Comparison of ENCODE assay signal across 1 cellular context in genomic region chr15:51098331-51098619, GRCh38.
TF ChIP-seq lines count a peak whose summit lies in the region.

No MANE protein-coding gene starts in this region.

TF ChIP-seq in HEK293, 187 proteins besides CTCF, POLR2A, EP300 and RAD21 (continued from another document):
- TF ChIP-seq BCL11B (tag by site-specific recombination; IDR thresholded peaks at IDR 0.05; ENCODE audit: low read depth): no peak
